Comparison of ENCODE assay signal across 8 cellular contexts in the genomic region with DNA sequence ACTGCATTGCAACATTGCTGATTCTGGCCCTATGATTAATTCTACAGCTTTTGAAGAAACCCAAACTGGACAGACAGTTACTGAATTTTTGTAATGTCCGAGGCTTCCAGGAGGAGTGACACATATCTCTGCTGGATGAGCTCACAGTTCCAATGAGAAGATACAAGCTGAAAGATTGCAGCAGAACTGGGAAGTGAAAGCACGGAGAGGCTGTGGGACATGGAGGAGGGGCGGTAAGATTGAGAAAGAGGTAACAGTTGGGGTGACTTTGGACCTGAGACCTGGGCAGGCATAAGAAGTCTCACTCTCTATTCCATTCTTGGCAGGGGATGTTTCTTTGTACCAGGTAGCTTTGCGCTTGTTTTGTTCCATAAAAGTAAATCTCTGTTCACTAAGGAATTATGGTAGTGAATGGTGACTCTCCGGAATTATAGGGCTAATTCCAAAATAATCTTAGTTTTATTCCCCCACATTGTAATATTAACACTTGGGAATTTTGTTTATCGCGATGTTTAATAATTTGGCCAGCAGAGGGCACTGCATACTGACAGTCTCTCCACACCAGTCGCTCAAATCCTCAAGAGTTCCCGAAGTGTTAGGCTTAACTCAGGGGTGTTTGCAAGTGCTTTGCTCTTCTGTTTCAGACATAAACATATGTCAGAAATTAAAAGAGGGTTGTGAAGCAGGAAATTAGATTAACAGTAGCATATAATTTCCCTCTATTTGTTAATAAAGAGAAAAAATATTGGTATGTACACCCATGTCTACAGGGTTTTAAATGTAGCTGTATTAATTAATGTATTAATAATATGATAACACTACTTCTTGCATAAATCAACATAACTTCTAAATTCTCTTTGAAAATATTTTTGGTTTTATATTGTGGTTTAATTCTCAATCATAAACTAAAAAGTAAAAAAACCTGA.
DNase-seq lines count a peak whose midpoint lies in the region; ATAC-seq, FAIRE-seq and TF ChIP-seq lines count a peak whose summit lies in the region.

No MANE protein-coding gene starts in this region.

- intact Hi-C loops in mammary epithelial cell (cut with micrococcal nuclease) (no loop called here), kidney (cut with DNase I) (no loop called here)

- peak overlapping the region; percentile 0 for H2AFZ ChIP-seq in mammary epithelial cell (ENCODE audit: low read depth, low read length)

- H3K4me3 ChIP-seq in mammary epithelial cell (replicated peaks in 1 of 3; ENCODE audit: insufficient read depth in 1 of 3, low read depth in 2 of 3, low read length in 3 of 3) (no peak overlapping the region), kidney (ENCODE audit: low read length in 2 of 2) (peak overlapping the region; percentile 5 to 56)

- TF ChIP-seq CTCF in GM20000 (IDR thresholded peaks at IDR 0.05; ENCODE audit: extremely low read depth, missing control alignments) = peak; percentile 61
- TF ChIP-seq CTCF in mammary epithelial cell (conservative IDR thresholded peaks at IDR 0.05 in 1 of 2, IDR thresholded peaks at IDR 0.05 in 1 of 2; ENCODE audit: extremely low read depth in 1 of 2, insufficient read depth in 1 of 2, low read depth in 1 of 2, low read length in 2 of 2) = peak; percentile 60 to 63
- peak; percentile 49 for TF ChIP-seq CTCF in kidney (IDR thresholded peaks at IDR 0.05; ENCODE audit: borderline replicate concordance, extremely low read depth, insufficient read depth)

- H3K4me2 ChIP-seq in mammary epithelial cell (ENCODE audit: insufficient read depth, low read depth, low read length) = no peak overlapping the region

- H3K27me3 ChIP-seq in mammary epithelial cell (ENCODE audit: insufficient read depth, low read length) = no peaks in the 10 kb centered on the region

- CTCF ChIA-PET in mammary epithelial cell (lab: Charles Lee; ENCODE audit: low non-redundant PET) = interaction anchor here (0.7 kb wide), 2 partner anchors 153 to 422 kb away, joined by 3 read pairs; no protein-coding TSS in a partner anchor

- BruUV-seq in mammary epithelial cell (replicated peaks; lab: Mats Ljungman, UMichigan) = no TSS peak

- H3K79me2 ChIP-seq in mammary epithelial cell (ENCODE audit: insufficient read depth, low read length) = no peaks in the 10 kb centered on the region

- no peaks in the 10 kb centered on the region for H3K9me3 ChIP-seq in mammary epithelial cell (replicated peaks; ENCODE audit: insufficient read depth, low read length)
- H3K9me3 ChIP-seq in kidney (ENCODE audit: control insufficient read depth in 1 of 2, low read length in 2 of 2) = no peaks in the 10 kb centered on the region

- WGBS in mammary epithelial cell (ENCODE audit: low coverage, missing lambda C conversion rate) = 22% methylated on average over 9 of the region's 9 CpGs

- H3K9ac ChIP-seq in mammary epithelial cell (ENCODE audit: insufficient read depth, low read length) (no peak overlapping the region), kidney (ENCODE audit: low read length in 2 of 2) (peak overlapping the region in 1 of 2 donors; percentile 31)

- dilution Hi-C loops in mammary epithelial cell (cut with HindIII; ENCODE audit: low sequenced_read_pairs) = no loop called here

- H4K20me1 ChIP-seq in mammary epithelial cell (ENCODE audit: insufficient read depth, low read length) = no peaks in the 10 kb centered on the region

- H3K36me3 ChIP-seq in mammary epithelial cell (ENCODE audit: insufficient read depth, low read length) (no peaks in the 10 kb centered on the region), kidney (ENCODE audit: control insufficient read depth in 1 of 2, insufficient read depth in 2 of 2, low read length in 2 of 2) (no peaks in the 10 kb centered on the region)

- peak; percentile 83 for FAIRE-seq in kidney (lab: Jason Lieb, UNC)

- H3K4me1 ChIP-seq in mammary epithelial cell (ENCODE audit: insufficient read depth, low read length) (no peaks in the 10 kb centered on the region), kidney (ENCODE audit: control insufficient read depth in 1 of 2, insufficient read depth in 1 of 2, low read depth in 1 of 2, low read length in 2 of 2) (no peaks in the 10 kb centered on the region)

- no peak for ATAC-seq in GM21381 (IDR thresholded peaks at IDR 0.05; ENCODE audit: unreplicated experiment)

- in situ Hi-C loops in mammary epithelial cell (cut with MboI; ENCODE audit: low sequenced_read_pairs in 2 of 2) = no loop called here

- H3K27ac ChIP-seq in mammary epithelial cell (ENCODE audit: insufficient read depth, low read depth, low read length) = no peak overlapping the region
- H3K27ac ChIP-seq in kidney (ENCODE audit: low read depth in 2 of 2, low read length in 2 of 2) = peak overlapping the region in 1 of 2 donors; percentile 39

- DNase-seq in DMS53 treated with DMSO at 0.1 percent for 48 hours (lab: John Stamatoyannopoulos, UW; ENCODE audit: unreplicated experiment) = peak; percentile 75
- DNase-seq in GM20000 (ENCODE audit: low spot score) = peak; percentile 40
- peak; percentile 59 for DNase-seq in LoVo (ENCODE audit: low spot score)
- peak; percentile 73 for DNase-seq in RKO (ENCODE audit: low spot score)
- peak; percentile 30 for DNase-seq in mammary epithelial cell
- no peak for DNase-seq in kidney
- DNase-seq in stimulated activated CD8-positive, alpha-beta memory T cell treated with anti-CD3 and anti-CD28 coated beads, Interleukin-15, amount 100 ng/mL, for 1 hour (ENCODE audit: low read depth) = peak; percentile 20

Comparison
In these comparisons a context has a peak if more than half of its experiments do, and no peak if none do; other contexts are left out.
1. H3K4me3 ChIP-seq: peak in kidney (2 of 2); none in mammary epithelial cell (0 of 3).
2. Peak in every context shown above with its lines, with median percentiles within 50 percentile points of each other: CTCF ChIP-seq.